Comparison of ENCODE assay signal across 9 cellular contexts in the genomic region with DNA sequence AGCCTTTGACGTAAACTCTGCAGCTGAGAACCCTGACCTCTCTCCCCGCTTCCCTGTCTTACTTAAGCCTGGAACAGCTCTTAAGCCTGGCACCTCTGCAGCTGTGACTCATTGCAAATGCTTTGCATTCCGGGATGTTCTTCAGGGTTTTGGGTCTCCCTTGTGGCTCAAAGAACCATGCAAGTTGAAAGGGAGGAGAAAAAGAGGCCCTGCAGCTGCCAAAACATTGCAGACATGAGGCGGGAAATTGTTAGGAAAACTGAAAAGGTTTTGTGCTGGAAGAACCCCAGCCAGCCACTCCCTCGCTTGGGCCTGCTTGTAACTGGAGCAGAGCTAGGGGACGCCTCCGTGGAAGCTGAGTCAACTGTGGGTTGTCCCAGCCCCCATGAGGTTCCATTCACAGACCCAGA.
DNase-seq lines count a peak whose midpoint lies in the region; ATAC-seq and TF ChIP-seq lines count a peak whose summit lies in the region.
"Had no signal": no experiment of that assay in that cellular context is flagged by ENCODE, and none has a peak within 500 bp of the region (broad histone marks: within the 10 kb centered on the region; RNA-seq: fewer than 3 reads in every experiment).

No MANE protein-coding gene starts in this region.

- peak overlapping the region; percentile 20 for H2AFZ ChIP-seq in neuron (ENCODE audit: low read depth, low read length)

- ATAC-seq in HG03108 (IDR thresholded peaks at IDR 0.05; ENCODE audit: unreplicated experiment) = no peak
- ATAC-seq in HG02610 (IDR thresholded peaks at IDR 0.05; ENCODE audit: unreplicated experiment) = no peak
- ATAC-seq in HG02970 (IDR thresholded peaks at IDR 0.05; ENCODE audit: low FRiP score, unreplicated experiment) = no peak
- no peak for ATAC-seq in HG02623 (IDR thresholded peaks at IDR 0.05; ENCODE audit: unreplicated experiment)

- no peaks in the 10 kb centered on the region for H3K9me3 ChIP-seq in neuron (ENCODE audit: low read length)

- H3K36me3 ChIP-seq in neuron (ENCODE audit: insufficient read depth, low read length) = no peaks in the 10 kb centered on the region

- DNase-seq in AG08396 (ENCODE audit: low spot score) = peak; percentile 87
- DNase-seq in SHP77 (lab: John Stamatoyannopoulos, UW) = peak; percentile 51 to 76
- peak; percentile 99 for DNase-seq in fibroblast of the aortic adventitia (ENCODE audit: low read depth)
- DNase-seq: DND-41 had no signal

- H3K4me3 ChIP-seq in fibroblast of the aortic adventitia (ENCODE audit: low read depth, low read length) = no peak overlapping the region
- H3K4me3 ChIP-seq in neuron (ENCODE audit: low read length) = no peak overlapping the region

- H3K4me1 ChIP-seq in neuron (ENCODE audit: insufficient read depth, low read length) = peaks cover 6% of the 10 kb centered on the region

- TF ChIP-seq CTCF in fibroblast of the aortic adventitia (IDR thresholded peaks at IDR 0.05; ENCODE audit: insufficient read depth, low read length) = no peak

- no peaks in the 10 kb centered on the region for H3K27me3 ChIP-seq in neuron (ENCODE audit: insufficient read depth, low read length)
